Comparison of ENCODE assay signal across 22 cellular contexts in the genomic region with DNA sequence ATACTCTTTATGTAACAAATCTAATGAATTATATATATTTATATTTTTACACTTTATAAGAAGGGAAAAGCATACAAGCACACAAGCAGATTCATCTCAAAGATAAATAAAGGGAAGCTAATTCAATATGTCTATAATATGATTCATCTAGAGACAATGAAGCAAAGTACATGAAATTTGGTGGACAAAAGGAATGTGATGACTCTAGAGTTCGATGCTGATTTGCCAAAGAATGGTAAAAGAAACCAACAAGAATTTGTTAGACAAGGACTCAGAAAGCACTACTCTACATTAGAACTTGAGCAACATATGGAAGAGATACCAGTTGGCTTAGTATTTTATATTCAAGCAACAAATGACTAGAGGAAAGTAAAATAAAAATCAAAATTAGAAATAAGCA.
DNase-seq lines count a peak whose midpoint lies in the region; ATAC-seq, FAIRE-seq and TF ChIP-seq lines count a peak whose summit lies in the region.
"Had no signal": no experiment of that assay in that cellular context is flagged by ENCODE, and none has a peak within 500 bp of the region (broad histone marks: within the 10 kb centered on the region; RNA-seq: fewer than 3 reads in every experiment).

No MANE protein-coding gene starts in this region.

- H3K27me3 ChIP-seq in vagina (no peaks in the 10 kb centered on the region), HepG2 (ENCODE audit: control insufficient read depth in 1 of 2, insufficient read depth in 2 of 2, low read length in 2 of 2) (no peaks in the 10 kb centered on the region)
- H3K27me3 ChIP-seq: BLaER1, MG63 had no signal

- no peak for TF ChIP-seq CTCF in astrocyte of the spinal cord (IDR thresholded peaks at IDR 0.05; ENCODE audit: low read depth, low read length)
- TF ChIP-seq CTCF in foreskin fibroblast (IDR thresholded peaks at IDR 0.05; ENCODE audit: low read depth, low read length), result no peak
- no peak for TF ChIP-seq CTCF in vagina (IDR thresholded peaks at IDR 0.05)
- TF ChIP-seq CTCF in HepG2 (CRISPR knock-in tag; IDR thresholded peaks at IDR 0.05), result no peak

- no peak overlapping the region for H3K4me3 ChIP-seq in astrocyte of the spinal cord (ENCODE audit: low read depth, low read length)
- H3K4me3 ChIP-seq in foreskin fibroblast (ENCODE audit: low read depth in 1 of 2, low read length in 2 of 2), result no peak overlapping the region
- no peak overlapping the region for H3K4me3 ChIP-seq in vagina
- H3K4me3 ChIP-seq in HepG2 (replicated peaks in 1 of 3; ENCODE audit: insufficient read depth in 1 of 3, low read depth in 2 of 3, low read length in 3 of 3), result no peak overlapping the region
- H3K4me3 ChIP-seq: BLaER1, MG63 had no signal

- no peak for FAIRE-seq in HepG2 (lab: Jason Lieb, UNC)
- FAIRE-seq: H54 had no signal

- no peaks in the 10 kb centered on the region for H3K79me2 ChIP-seq in HepG2 (ENCODE audit: insufficient read depth, low read length)

- no peak overlapping the region for H3K9ac ChIP-seq in HepG2 (ENCODE audit: insufficient read depth, low read depth, low read length)
- H3K9ac ChIP-seq: BLaER1 had no signal

- in situ Hi-C loops in astrocyte of the spinal cord (cut with HindIII; ENCODE audit: low sequenced_read_pairs), result no loop called here
- in situ Hi-C loops in HepG2 (cut with HindIII; ENCODE audit: extremely low pct_ligation_motif_present, low pct_unique_long_range_greater_than_20kb), result no loop called here

- TF ChIP-seq EP300 in HepG2 (IDR thresholded peaks at IDR 0.05; ENCODE audit: low read depth in 2 of 2, low read length in 2 of 2) (no peak), HepG2 (CRISPR knock-in tag; IDR thresholded peaks at IDR 0.05; ENCODE audit: borderline replicate concordance) (no peak)

- no peak overlapping the region for H3K27ac ChIP-seq in vagina
- no peak overlapping the region for H3K27ac ChIP-seq in HepG2 (ENCODE audit: extremely low read length, insufficient read depth, low read length)
- H3K27ac ChIP-seq: BLaER1, HL-60 had no signal

- TF ChIP-seq RAD21 in HepG2 (CRISPR knock-in tag; IDR thresholded peaks at IDR 0.05), result no peak

- H3K9me3 ChIP-seq in vagina, result no peaks in the 10 kb centered on the region
- no peaks in the 10 kb centered on the region for H3K9me3 ChIP-seq in HepG2 (ENCODE audit: low read length)
- H3K9me3 ChIP-seq: BLaER1, MG63 had no signal

- H3K4me2 ChIP-seq in HepG2 (ENCODE audit: low read depth, low read length), result no peak overlapping the region
- H3K4me2 ChIP-seq: BLaER1 had no signal

- H4K20me1 ChIP-seq in HepG2 (ENCODE audit: insufficient read depth, low read length), result no peaks in the 10 kb centered on the region
- H4K20me1 ChIP-seq: BLaER1 had no signal

- BruUV-seq in HepG2 (replicated peaks; lab: Mats Ljungman, UMichigan), result no TSS peak

- no peak for TF ChIP-seq POLR2A in vagina (IDR thresholded peaks at IDR 0.05)
- no peak for TF ChIP-seq POLR2A in HepG2 (IDR thresholded peaks at IDR 0.05; ENCODE audit: insufficient read depth in 1 of 2, low read depth in 2 of 2, low read length in 2 of 2)

- DNase-seq in AG08395 (ENCODE audit: low spot score) (peak; percentile 3), HS-5 (ENCODE audit: low read depth) (peak; percentile 43), astrocyte of the spinal cord (ENCODE audit: low read depth, low spot score) (peak; percentile 0), foreskin fibroblast (peak; percentile 17 to 78), vagina (ENCODE audit: extremely low spot score in 2 of 2) (no peak), HepG2 (ENCODE audit: low spot score) (no peak)
- DNase-seq in activated CD4-positive, CD25-positive, alpha-beta regulatory T cell (lab: John Stamatoyannopoulos, UW), result no peak
- DNase-seq: 8988T; ACHN; CD4-positive, CD25-positive, alpha-beta regulatory T cell; IMR-90; KG1; MG63; NCI-H2029 treated with DMSO at 0.1 percent for 48 hours; NCI-H526 treated with DMSO at 0.1 percent for 48 hours; SHP77 treated with DMSO at 0.1 percent for 48 hours; SW 1271 had no signal

- POLR2A ChIA-PET in HepG2 (lab: Yijun Ruan, JAX), result no interaction called here

- no peaks in the 10 kb centered on the region for H3K4me1 ChIP-seq in vagina
- H3K4me1 ChIP-seq in HepG2 (ENCODE audit: insufficient read depth, low read length), result no peaks in the 10 kb centered on the region
- H3K4me1 ChIP-seq: BLaER1 had no signal

- ATAC-seq in HepG2, result no peak
- ATAC-seq in GM19467 (IDR thresholded peaks at IDR 0.05; ENCODE audit: unreplicated experiment), result no peak
- ATAC-seq: Panc1 had no signal

- no peaks in the 10 kb centered on the region for H3K36me3 ChIP-seq in vagina
- H3K36me3 ChIP-seq in HepG2 (replicated peaks in 1 of 2; ENCODE audit: control insufficient read depth in 1 of 2, insufficient read depth in 2 of 2, low read length in 2 of 2), result no peaks in the 10 kb centered on the region
- H3K36me3 ChIP-seq: BLaER1, MG63 had no signal

- intact Hi-C loops in vagina (cut with DNase I), result no loop called here
- intact Hi-C loops in HepG2 (cut with micrococcal nuclease; ENCODE audit: unreplicated experiment), result no loop called here

- CTCF ChIA-PET in HepG2 (lab: Yijun Ruan, JAX; ENCODE audit: low intra/inter-chr PET ratio, low total read pairs), result no interaction called here

- WGBS in HepG2 (ENCODE audit: low lambda C conversion rate), result 0% methylated on average over 1 of the region's 1 CpG

- no peak overlapping the region for H2AFZ ChIP-seq in HepG2 (ENCODE audit: low read length)

TF ChIP-seq in HepG2, 621 proteins besides CTCF, POLR2A, EP300 and RAD21:
- TF ChIP-seq RBAK (CRISPR knock-in tag; IDR thresholded peaks at IDR 0.05) (no peak), ZNF253 (CRISPR knock-in tag; IDR thresholded peaks at IDR 0.05; ENCODE audit: borderline replicate concordance) (no peak), MATR3 (CRISPR knock-in tag; IDR thresholded peaks at IDR 0.05) (no peak), ZIK1 (CRISPR knock-in tag; IDR thresholded peaks at IDR 0.05; ENCODE audit: borderline replicate concordance, low read depth) (no peak), HOXD1 (CRISPR knock-in tag; IDR thresholded peaks at IDR 0.05) (no peak), NCOR1 (IDR thresholded peaks at IDR 0.05; ENCODE audit: borderline replicate concordance, low read length) (no peak), CEBPG (CRISPR knock-in tag; IDR thresholded peaks at IDR 0.05) (no peak)
- TF ChIP-seq, protein P1, sequence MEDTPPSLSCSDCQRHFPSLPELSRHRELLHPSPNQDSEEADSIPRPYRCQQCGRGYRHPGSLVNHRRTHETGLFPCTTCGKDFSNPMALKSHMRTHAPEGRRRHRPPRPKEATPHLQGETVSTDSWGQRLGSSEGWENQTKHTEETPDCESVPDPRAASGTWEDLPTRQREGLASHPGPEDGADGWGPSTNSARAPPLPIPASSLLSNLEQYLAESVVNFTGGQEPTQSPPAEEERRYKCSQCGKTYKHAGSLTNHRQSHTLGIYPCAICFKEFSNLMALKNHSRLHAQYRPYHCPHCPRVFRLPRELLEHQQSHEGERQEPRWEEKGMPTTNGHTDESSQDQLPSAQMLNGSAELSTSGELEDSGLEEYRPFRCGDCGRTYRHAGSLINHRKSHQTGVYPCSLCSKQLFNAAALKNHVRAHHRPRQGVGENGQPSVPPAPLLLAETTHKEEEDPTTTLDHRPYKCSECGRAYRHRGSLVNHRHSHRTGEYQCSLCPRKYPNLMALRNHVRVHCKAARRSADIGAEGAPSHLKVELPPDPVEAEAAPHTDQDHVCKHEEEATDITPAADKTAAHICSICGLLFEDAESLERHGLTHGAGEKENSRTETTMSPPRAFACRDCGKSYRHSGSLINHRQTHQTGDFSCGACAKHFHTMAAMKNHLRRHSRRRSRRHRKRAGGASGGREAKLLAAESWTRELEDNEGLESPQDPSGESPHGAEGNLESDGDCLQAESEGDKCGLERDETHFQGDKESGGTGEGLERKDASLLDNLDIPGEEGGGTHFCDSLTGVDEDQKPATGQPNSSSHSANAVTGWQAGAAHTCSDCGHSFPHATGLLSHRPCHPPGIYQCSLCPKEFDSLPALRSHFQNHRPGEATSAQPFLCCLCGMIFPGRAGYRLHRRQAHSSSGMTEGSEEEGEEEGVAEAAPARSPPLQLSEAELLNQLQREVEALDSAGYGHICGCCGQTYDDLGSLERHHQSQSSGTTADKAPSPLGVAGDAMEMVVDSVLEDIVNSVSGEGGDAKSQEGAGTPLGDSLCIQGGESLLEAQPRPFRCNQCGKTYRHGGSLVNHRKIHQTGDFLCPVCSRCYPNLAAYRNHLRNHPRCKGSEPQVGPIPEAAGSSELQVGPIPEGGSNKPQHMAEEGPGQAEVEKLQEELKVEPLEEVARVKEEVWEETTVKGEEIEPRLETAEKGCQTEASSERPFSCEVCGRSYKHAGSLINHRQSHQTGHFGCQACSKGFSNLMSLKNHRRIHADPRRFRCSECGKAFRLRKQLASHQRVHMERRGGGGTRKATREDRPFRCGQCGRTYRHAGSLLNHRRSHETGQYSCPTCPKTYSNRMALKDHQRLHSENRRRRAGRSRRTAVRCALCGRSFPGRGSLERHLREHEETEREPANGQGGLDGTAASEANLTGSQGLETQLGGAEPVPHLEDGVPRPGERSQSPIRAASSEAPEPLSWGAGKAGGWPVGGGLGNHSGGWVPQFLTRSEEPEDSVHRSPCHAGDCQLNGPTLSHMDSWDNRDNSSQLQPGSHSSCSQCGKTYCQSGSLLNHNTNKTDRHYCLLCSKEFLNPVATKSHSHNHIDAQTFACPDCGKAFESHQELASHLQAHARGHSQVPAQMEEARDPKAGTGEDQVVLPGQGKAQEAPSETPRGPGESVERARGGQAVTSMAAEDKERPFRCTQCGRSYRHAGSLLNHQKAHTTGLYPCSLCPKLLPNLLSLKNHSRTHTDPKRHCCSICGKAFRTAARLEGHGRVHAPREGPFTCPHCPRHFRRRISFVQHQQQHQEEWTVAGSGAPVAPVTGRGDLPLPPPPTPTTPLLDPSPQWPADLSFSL (CRISPR knock-in tag; IDR thresholded peaks at IDR 0.05), result no peak

Comparison
In these comparisons a context has a peak if more than half of its experiments do, and no peak if none do; other contexts are left out.
1. DNase-seq: peak in AG08395 (single experiment), HS-5 (single experiment), astrocyte of the spinal cord (single experiment) and foreskin fibroblast (2 of 2); none in vagina (0 of 2), HepG2 (single experiment) and activated CD4-positive, CD25-positive, alpha-beta regulatory T cell (0 of 4).